Comparison of ENCODE assay signal across 11 cellular contexts in genomic region chr1:172976222-172977041, GRCh38.
A peak's percentile ranks its signal among the peaks of the same experiment; 100 is the strongest.
DNase-seq lines count a peak whose midpoint lies in the region; FAIRE-seq and TF ChIP-seq lines count a peak whose summit lies in the region.
"Had no signal": no experiment of that assay in that cellular context is flagged by ENCODE, and none has a peak within 500 bp of the region (broad histone marks: within the 10 kb centered on the region; RNA-seq: fewer than 3 reads in every experiment).

No MANE protein-coding gene starts in this region.

- peak overlapping the region; percentile 17 for H3K4me2 ChIP-seq in keratinocyte (ENCODE audit: control insufficient read depth, extremely low read depth, insufficient read depth, low read depth, low read length)

- H4K20me1 ChIP-seq in keratinocyte (ENCODE audit: control insufficient read depth, extremely low read depth, insufficient read depth, low read length) = no peaks in the 10 kb centered on the region

- H3K4me1 ChIP-seq in keratinocyte (ENCODE audit: control insufficient read depth, extremely low read depth, insufficient read depth, low read length) (peaks cover 36% of the 10 kb centered on the region), stomach (peaks cover 0 to 11% (median 2%) of the 10 kb centered on the region in 4 donors), tibial nerve (no peaks in the 10 kb centered on the region)

- TF ChIP-seq POLR2A in stomach (IDR thresholded peaks at IDR 0.05) (no peak), tibial nerve (IDR thresholded peaks at IDR 0.05) (no peak)

- H3K79me2 ChIP-seq in keratinocyte (ENCODE audit: control insufficient read depth, insufficient read depth, low read length) = no peaks in the 10 kb centered on the region

- H3K9me1 ChIP-seq in keratinocyte (ENCODE audit: control insufficient read depth, extremely low read depth, insufficient read depth, low read length) = no peaks in the 10 kb centered on the region

- DNase-seq in HK-2 (ENCODE audit: unreplicated experiment) (peak; percentile 21), astrocyte of the cerebellum (ENCODE audit: low read depth) (peak; percentile 96), keratinocyte (ENCODE audit: low read depth, low spot score) (no peak), stomach (peak; percentile 64), NCI-H1436 treated with DMSO at 0.1 percent for 48 hours (lab: John Stamatoyannopoulos, UW) (no peak), tibial nerve (ENCODE audit: low spot score in 2 of 2) (no peak)
- no peak for DNase-seq in central memory CD4-positive, alpha-beta T cell
- DNase-seq: glutamatergic neuron, KG1, NCI-H526, WERI-Rb-1 had no signal

- intact Hi-C loops in stomach (cut with DNase I; ENCODE audit: low total_unique reads) = no loop called here

- H3K9ac ChIP-seq in keratinocyte (ENCODE audit: control insufficient read depth, extremely low read depth, insufficient read depth, low read length) = no peak overlapping the region

- H3K27me3 ChIP-seq in keratinocyte (ENCODE audit: control insufficient read depth, extremely low read depth, insufficient read depth, low read length) (no peaks in the 10 kb centered on the region), stomach (no peaks in the 10 kb centered on the region), tibial nerve (no peaks in the 10 kb centered on the region)

- dilution Hi-C loops in keratinocyte (cut with MboI; ENCODE audit: extremely low pct_ligation_motif_present, low sequenced_read_pairs) = no loop called here

- H3K36me3 ChIP-seq in keratinocyte (ENCODE audit: control insufficient read depth in 2 of 2, extremely low read depth in 1 of 2, insufficient read depth in 2 of 2, low read length in 2 of 2) = no peaks in the 10 kb centered on the region
- H3K36me3 ChIP-seq in stomach = no peaks in the 10 kb centered on the region
- H3K36me3 ChIP-seq in tibial nerve = no peaks in the 10 kb centered on the region
- H3K36me3 ChIP-seq: WERI-Rb-1 had no signal

- FAIRE-seq in keratinocyte (lab: Jason Lieb, UNC) = peak; percentile 79

- H2AFZ ChIP-seq in keratinocyte (ENCODE audit: control insufficient read depth, low read length) = no peak overlapping the region

- no peak overlapping the region for H3K4me3 ChIP-seq in astrocyte of the cerebellum (ENCODE audit: low read depth, low read length)
- H3K4me3 ChIP-seq in keratinocyte (ENCODE audit: control insufficient read depth in 2 of 3, extremely low read depth in 1 of 3, insufficient read depth in 2 of 3, low read depth in 1 of 3, low read length in 3 of 3) = no peak overlapping the region
- no peak overlapping the region for H3K4me3 ChIP-seq in stomach
- no peak overlapping the region for H3K4me3 ChIP-seq in tibial nerve

- H3K9me3 ChIP-seq in keratinocyte (ENCODE audit: control insufficient read depth, low read depth, low read length) (no peaks in the 10 kb centered on the region), stomach (no peaks in the 10 kb centered on the region), tibial nerve (no peaks in the 10 kb centered on the region)

- no peak for TF ChIP-seq CTCF in astrocyte of the cerebellum (IDR thresholded peaks at IDR 0.05; ENCODE audit: low read depth, low read length, missing control alignments)
- no peak for TF ChIP-seq CTCF in keratinocyte (optimal IDR thresholded peaks at IDR 0.05 in 1 of 3, IDR thresholded peaks at IDR 0.05 in 1 of 3, conservative IDR thresholded peaks at IDR 0.05 in 1 of 3; ENCODE audit: extremely low read depth in 1 of 3, insufficient read depth in 2 of 3, low read length in 3 of 3)
- TF ChIP-seq CTCF in stomach (IDR thresholded peaks at IDR 0.05) = no peak
- no peak for TF ChIP-seq CTCF in tibial nerve (IDR thresholded peaks at IDR 0.05)

- WGBS in stomach, 5 donors = 14 to 24% (median 22%) methylated on average over 2 of the region's 2 CpGs
- 20 to 22% methylated on average over 2 of the region's 2 CpGs for WGBS in tibial nerve, 2 donors

- in situ Hi-C loops in astrocyte of the cerebellum (cut with HindIII; ENCODE audit: low sequenced_read_pairs) = no loop called here

- H3K27ac ChIP-seq in keratinocyte (ENCODE audit: control insufficient read depth, insufficient read depth, low read length) (peak overlapping the region; percentile 41), stomach (peak overlapping the region; percentile 55 to 85 (median 78)), tibial nerve (no peak overlapping the region)
- H3K27ac ChIP-seq: WERI-Rb-1 had no signal

- TF ChIP-seq EP300 in stomach (IDR thresholded peaks at IDR 0.05) = no peak
- no peak for TF ChIP-seq EP300 in tibial nerve (IDR thresholded peaks at IDR 0.05)

Comparison
In these comparisons a context has a peak if more than half of its experiments do, and no peak if none do; other contexts are left out.
1. DNase-seq: peak in HK-2 (single experiment), astrocyte of the cerebellum (single experiment) and stomach (single experiment); none in keratinocyte (single experiment), NCI-H1436 treated with DMSO at 0.1 percent for 48 hours (single experiment), tibial nerve (0 of 2) and central memory CD4-positive, alpha-beta T cell (single experiment).
2. H3K27ac ChIP-seq: peak in keratinocyte (single experiment) and stomach (5 of 5); none in tibial nerve (0 of 4).